In genomic region chr20:63182425-63182824, GRCh38 we compare ENCODE assay signal across 32 cellular contexts. TPM values are rescaled to one million over a fixed set of nuclear protein-coding genes. Genes with fewer than 3 reads are reported as not detected.
"Had no signal": no experiment of that assay in that cellular context is flagged by ENCODE, and none has a peak within 500 bp of the region (broad histone marks: within the 10 kb centered on the region; RNA-seq: fewer than 3 reads in every experiment).

No MANE protein-coding gene starts in this region.

- H3K4me1 Mint-ChIP-seq: activated CD8-positive, alpha-beta memory T cell treated with anti-CD3 and anti-CD28 coated beads, Interleukin-2, amount 10 ng/mL, durations not matched to agents 7 days and 5 days had no signal

- H3K4me3 ChIP-seq: cardiac muscle cell, MG63, PC-9 had no signal

- H3K36me3 Mint-ChIP-seq: activated CD8-positive, alpha-beta memory T cell treated with anti-CD3 and anti-CD28 coated beads, Interleukin-2, amount 10 ng/mL, durations not matched to agents 7 days and 5 days; activated naive CD4-positive, alpha-beta T cell treated with anti-CD3 and anti-CD28 coated beads, Interleukin-2, amount 10 ng/mL, durations not matched to agents 7 days and 5 days; activated naive CD8-positive, alpha-beta T cell had no signal

- H3K9me3 ChIP-seq: MG63 had no signal

- ATAC-seq: Right ventricle myocardium inferior had no signal

- H3K9me3 Mint-ChIP-seq: activated naive CD8-positive, alpha-beta T cell treated with anti-CD3 and anti-CD28 coated beads, Interleukin-2, amount 50 U/mL, for 24 hours; central memory CD8-positive, alpha-beta T cell had no signal

- H3K36me3 ChIP-seq: cardiac muscle cell, MG63 had no signal

- H3K4me3 Mint-ChIP-seq: activated CD4-positive, alpha-beta memory T cell treated with anti-CD3 and anti-CD28 coated beads, Interleukin-2, amount 10 ng/mL, durations not matched to agents 7 days and 5 days; activated CD8-positive, alpha-beta memory T cell treated with anti-CD3 and anti-CD28 coated beads, Interleukin-2, amount 10 ng/mL, durations not matched to agents 7 days and 5 days; activated naive CD4-positive, alpha-beta T cell treated with anti-CD3 and anti-CD28 coated beads, Interleukin-2, amount 10 ng/mL, durations not matched to agents 7 days and 5 days; activated naive CD8-positive, alpha-beta T cell; activated naive CD8-positive, alpha-beta T cell treated with anti-CD3 and anti-CD28 coated beads, Interleukin-2, amount 50 U/mL, for 24 hours; central memory CD8-positive, alpha-beta T cell had no signal

- DNase-seq: activated CD4-positive, alpha-beta memory T cell treated with anti-CD3 and anti-CD28 coated beads, Interleukin-2, amount 10 ng/mL, durations not matched to agents 7 days and 5 days; activated CD4-positive, alpha-beta T cell treated with anti-CD3 and anti-CD28 coated beads for 1 hour; activated CD4-positive, alpha-beta T cell treated with anti-CD3 and anti-CD28 coated beads for 48 hours; activated CD4-positive, CD25-positive, alpha-beta regulatory T cell; activated CD8-positive, alpha-beta memory T cell treated with anti-CD3 and anti-CD28 coated beads for 24 hours; activated CD8-positive, alpha-beta memory T cell treated with anti-CD3 and anti-CD28 coated beads, Interleukin-2, amount 10 ng/mL, durations not matched to agents 7 days and 5 days; activated CD8-positive, alpha-beta memory T cell treated with anti-CD3 and anti-CD28 coated beads, Interleukin-2, amount 50 U/mL, for 48 hours; activated effector memory CD4-positive, alpha-beta T cell treated with Interleukin-2 at 50 U/mL for 16 hours; activated naive CD4-positive, alpha-beta T cell treated with anti-CD3 and anti-CD28 coated beads, Interleukin-2, amount 10 ng/mL, durations not matched to agents 7 days and 5 days; activated naive CD8-positive, alpha-beta T cell treated with anti-CD3 and anti-CD28 coated beads, Interleukin-2, amount 50 U/mL, for 24 hours; activated T-cell treated with anti-CD3 and anti-CD28 coated beads, Interleukin-2, amount 50 U/mL, for 48 hours; Kasumi-1; KG1; MG63; NCI-H1048; NCI-H1436 treated with DMSO at 0.1 percent for 48 hours; NCI-H187 treated with DMSO at 0.1 percent for 48 hours; NCI-H2081 treated with DMSO at 0.1 percent for 48 hours; NCI-H226; NCI-H446 treated with DMSO at 0.1 percent for 48 hours; NCI-H69; NK-92 treated with Interleukin-12 subunit alpha and Interleukin-12 subunit beta, amount 100 ng/mL, for 24 hours; PC-9; SIG-M5; SW 1271; T-helper 1 cell; T-helper 2 cell; T-helper 9 cell had no signal

- H3K27ac Mint-ChIP-seq: activated CD4-positive, alpha-beta memory T cell treated with anti-CD3 and anti-CD28 coated beads, Interleukin-2, amount 10 ng/mL, durations not matched to agents 7 days and 5 days; activated CD8-positive, alpha-beta memory T cell treated with anti-CD3 and anti-CD28 coated beads, Interleukin-2, amount 10 ng/mL, durations not matched to agents 7 days and 5 days; activated naive CD4-positive, alpha-beta T cell treated with anti-CD3 and anti-CD28 coated beads, Interleukin-2, amount 10 ng/mL, durations not matched to agents 7 days and 5 days; activated naive CD8-positive, alpha-beta T cell; activated naive CD8-positive, alpha-beta T cell treated with anti-CD3 and anti-CD28 coated beads, Interleukin-2, amount 50 U/mL, for 24 hours had no signal

RNA-seq across cellular contexts. Expression of gene BIRC7, which starts 53.3 kb away (rescaled TPM):
- total RNA-seq: activated CD4-positive, alpha-beta memory T cell treated with anti-CD3 and anti-CD28 coated beads, Interleukin-2, amount 10 ng/mL, durations not matched to agents 7 days and 5 days; activated CD8-positive, alpha-beta memory T cell treated with anti-CD3 and anti-CD28 coated beads, Interleukin-2, amount 10 ng/mL, durations not matched to agents 7 days and 5 days; PC-9; Right ventricle myocardium inferior had no signal
- polyA plus RNA-seq: cardiac muscle cell had no signal
